1 cellular context compared by ENCODE assay signal in the genomic region with DNA sequence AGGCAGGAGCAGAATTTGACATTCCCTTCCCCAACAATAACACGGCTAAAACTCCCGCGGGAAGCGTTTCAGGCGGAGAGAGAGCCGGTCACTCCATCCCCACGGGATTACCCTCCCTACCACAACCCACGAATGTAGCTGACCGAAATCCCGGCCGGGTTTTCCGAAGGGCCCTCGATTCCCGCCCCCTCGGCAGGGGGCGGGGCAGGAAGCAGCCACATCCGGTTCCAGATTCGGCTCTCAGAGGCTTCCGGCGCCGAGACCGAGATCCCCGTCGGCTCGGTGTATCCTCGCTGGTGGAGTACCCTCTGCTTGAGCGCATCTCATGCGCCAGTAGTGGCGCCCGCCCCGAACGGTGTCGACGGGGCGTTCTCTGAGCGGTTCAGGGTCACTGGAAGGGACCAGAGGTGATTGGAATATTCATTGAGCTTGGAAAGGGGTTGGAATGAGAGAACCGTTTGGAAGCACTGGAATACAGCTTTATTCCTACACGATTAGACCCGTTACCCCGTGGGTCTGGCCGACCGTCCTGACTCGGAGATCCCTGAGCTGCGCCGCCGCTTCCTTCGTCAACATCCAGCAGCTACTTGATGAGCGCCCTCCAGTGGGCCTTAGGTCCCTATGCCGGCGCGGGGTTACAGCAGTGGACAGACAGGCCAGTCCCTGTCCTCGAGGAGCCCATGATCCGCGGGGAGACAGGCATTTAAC.
TF ChIP-seq lines count a peak whose summit lies in the region.

No MANE protein-coding gene starts in this region.

TF ChIP-seq in HCT116, 20 proteins besides CTCF, POLR2A, EP300 and RAD21:
- TF ChIP-seq, protein P1, sequence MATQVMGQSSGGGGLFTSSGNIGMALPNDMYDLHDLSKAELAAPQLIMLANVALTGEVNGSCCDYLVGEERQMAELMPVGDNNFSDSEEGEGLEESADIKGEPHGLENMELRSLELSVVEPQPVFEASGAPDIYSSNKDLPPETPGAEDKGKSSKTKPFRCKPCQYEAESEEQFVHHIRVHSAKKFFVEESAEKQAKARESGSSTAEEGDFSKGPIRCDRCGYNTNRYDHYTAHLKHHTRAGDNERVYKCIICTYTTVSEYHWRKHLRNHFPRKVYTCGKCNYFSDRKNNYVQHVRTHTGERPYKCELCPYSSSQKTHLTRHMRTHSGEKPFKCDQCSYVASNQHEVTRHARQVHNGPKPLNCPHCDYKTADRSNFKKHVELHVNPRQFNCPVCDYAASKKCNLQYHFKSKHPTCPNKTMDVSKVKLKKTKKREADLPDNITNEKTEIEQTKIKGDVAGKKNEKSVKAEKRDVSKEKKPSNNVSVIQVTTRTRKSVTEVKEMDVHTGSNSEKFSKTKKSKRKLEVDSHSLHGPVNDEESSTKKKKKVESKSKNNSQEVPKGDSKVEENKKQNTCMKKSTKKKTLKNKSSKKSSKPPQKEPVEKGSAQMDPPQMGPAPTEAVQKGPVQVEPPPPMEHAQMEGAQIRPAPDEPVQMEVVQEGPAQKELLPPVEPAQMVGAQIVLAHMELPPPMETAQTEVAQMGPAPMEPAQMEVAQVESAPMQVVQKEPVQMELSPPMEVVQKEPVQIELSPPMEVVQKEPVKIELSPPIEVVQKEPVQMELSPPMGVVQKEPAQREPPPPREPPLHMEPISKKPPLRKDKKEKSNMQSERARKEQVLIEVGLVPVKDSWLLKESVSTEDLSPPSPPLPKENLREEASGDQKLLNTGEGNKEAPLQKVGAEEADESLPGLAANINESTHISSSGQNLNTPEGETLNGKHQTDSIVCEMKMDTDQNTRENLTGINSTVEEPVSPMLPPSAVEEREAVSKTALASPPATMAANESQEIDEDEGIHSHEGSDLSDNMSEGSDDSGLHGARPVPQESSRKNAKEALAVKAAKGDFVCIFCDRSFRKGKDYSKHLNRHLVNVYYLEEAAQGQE (IDR thresholded peaks at IDR 0.05; ENCODE audit: low read depth): no peak
- TF ChIP-seq SP1 (IDR thresholded peaks at IDR 0.05; ENCODE audit: low read depth) (no peak), TCF7L2 (IDR thresholded peaks at IDR 0.05; ENCODE audit: borderline replicate concordance, extremely low read depth, insufficient read depth, insufficient read length) (no peak), EZH2 (IDR thresholded peaks at IDR 0.05) (no peak), JUND (IDR thresholded peaks at IDR 0.05) (no peak), EZH2phosphoT487 (IDR thresholded peaks at IDR 0.05; ENCODE audit: borderline replicate concordance) (no peak), ZFX (IDR thresholded peaks at IDR 0.05) (no peak), CBX3 (IDR thresholded peaks at IDR 0.05; ENCODE audit: low read depth) (no peak), POLR2AphosphoS5 (IDR thresholded peaks at IDR 0.05; ENCODE audit: low read depth, low read length) (peak; percentile 92), SIN3A (IDR thresholded peaks at IDR 0.05; ENCODE audit: low read depth) (no peak), YY1 (IDR thresholded peaks at IDR 0.05; ENCODE audit: extremely low read depth, insufficient replicate concordance, low read depth, low read length) (peak; percentile 51), SRF (IDR thresholded peaks at IDR 0.05; ENCODE audit: low read depth) (no peak), CEBPB (IDR thresholded peaks at IDR 0.05; ENCODE audit: low read depth) (no peak)
